Comparison of ENCODE assay signal across 1 cellular context in genomic region chr19:17487240-17488121, GRCh38.
TF ChIP-seq lines count a peak whose summit lies in the region.

No MANE protein-coding gene starts in this region.

TF ChIP-seq in HCT116, 20 proteins besides CTCF, POLR2A, EP300 and RAD21:
- TF ChIP-seq FOSL1 (IDR thresholded peaks at IDR 0.05; ENCODE audit: low read depth) (no peak), CEBPB (IDR thresholded peaks at IDR 0.05; ENCODE audit: low read depth) (no peak), JUND (IDR thresholded peaks at IDR 0.05) (no peak), ELF1 (IDR thresholded peaks at IDR 0.05; ENCODE audit: borderline replicate concordance, low read depth) (no peak), ZFX (IDR thresholded peaks at IDR 0.05) (no peak), ZBTB33 (IDR thresholded peaks at IDR 0.05; ENCODE audit: extremely low read depth, insufficient replicate concordance, low read length) (no peak), CBX3 (IDR thresholded peaks at IDR 0.05; ENCODE audit: low read depth) (no peak), EZH2 (IDR thresholded peaks at IDR 0.05) (no peak), SP1 (IDR thresholded peaks at IDR 0.05; ENCODE audit: low read depth) (no peak)
